1 cellular context compared by ENCODE assay signal in genomic region chr2:127051780-127052067, GRCh38.
TF ChIP-seq lines count a peak whose summit lies in the region.

No MANE protein-coding gene starts in this region.

TF ChIP-seq in K562, 482 proteins besides CTCF, POLR2A, EP300 and RAD21 (continued from another document):
- TF ChIP-seq ARID4B (CRISPR knock-in tag; IDR thresholded peaks at IDR 0.05) (no peak), ZHX1 (conservative IDR thresholded peaks at IDR 0.05; ENCODE audit: low read length) (no peak), SPI1 (IDR thresholded peaks at IDR 0.05; ENCODE audit: borderline replicate concordance, low read depth, low read length) (peak; percentile 71; the same call in 1 of the 2 replicates)
